In the genomic region with DNA sequence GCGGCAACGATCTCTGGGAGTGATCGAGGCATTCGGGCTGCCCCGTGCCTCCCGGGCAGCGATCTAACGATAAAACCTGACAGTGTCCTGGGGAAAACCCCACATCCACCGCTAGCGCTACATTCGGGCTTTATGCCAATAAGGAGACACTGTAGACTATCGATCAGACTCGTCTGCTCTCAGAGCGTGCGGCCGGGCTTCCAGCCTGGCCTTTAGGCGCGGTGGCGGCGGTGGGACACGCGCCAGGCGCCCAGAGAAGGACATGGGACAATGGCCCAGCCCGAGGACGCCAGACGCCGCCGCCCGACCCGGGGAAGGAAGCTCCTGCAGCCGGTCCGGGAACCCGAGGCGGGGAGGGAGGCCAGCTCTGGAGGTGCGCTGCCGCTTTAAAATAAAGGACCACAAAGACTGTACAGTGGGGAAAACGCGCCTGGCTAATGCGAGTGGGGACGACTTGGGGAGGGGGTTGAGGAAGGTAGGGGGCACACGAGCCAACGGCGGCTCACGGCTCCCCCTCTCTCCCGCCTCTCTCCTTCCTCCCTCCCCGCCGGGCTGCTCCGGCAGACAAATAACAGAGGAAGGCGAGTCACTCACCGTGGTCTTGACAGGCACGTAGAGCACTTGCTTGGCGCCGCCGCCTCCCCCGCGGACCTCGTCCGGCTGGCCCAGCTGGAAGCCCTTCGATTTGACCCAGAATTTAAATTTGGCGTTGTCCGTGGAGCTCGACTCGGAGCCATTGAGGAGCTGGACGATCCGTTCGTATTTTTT, we compare ENCODE assay signal across 8 cellular contexts. TPM values are rescaled to one million over a fixed set of nuclear protein-coding genes. Genes with fewer than 3 reads are reported as not detected.
A peak's percentile ranks its signal among the peaks of the same experiment; 100 is the strongest.
DNase-seq lines count a peak whose midpoint lies in the region; ATAC-seq and TF ChIP-seq lines count a peak whose summit lies in the region.

No MANE protein-coding gene starts in this region.

- H3K9ac ChIP-seq in endodermal cell (ENCODE audit: extremely low read depth, low read length, poor library complexity, severe bottlenecking) = peak overlapping the region; percentile 12

- H3K4me3 ChIP-seq in AG10803 (ENCODE audit: low read length) = peak overlapping the region; percentile 12
- H3K4me3 ChIP-seq in HEK293 (ENCODE audit: low read depth, low read length) = peak overlapping the region; percentile 70
- H3K4me3 ChIP-seq in endodermal cell (ENCODE audit: low read length) = peak overlapping the region; percentile 81
- no peak overlapping the region for H3K4me3 ChIP-seq in mucosa of descending colon

- H3K36me3 ChIP-seq in HEK293 (ENCODE audit: control insufficient read depth in 2 of 2, insufficient read depth in 1 of 2, low read length in 2 of 2) (no peaks in the 10 kb centered on the region), endodermal cell (ENCODE audit: control insufficient read depth, insufficient read depth, low read length) (no peaks in the 10 kb centered on the region), mucosa of descending colon (ENCODE audit: low read depth) (no peaks in the 10 kb centered on the region)

- H3K9me3 Mint-ChIP-seq in endodermal cell = no peaks in the 10 kb centered on the region

- H3K9me3 ChIP-seq in HEK293 (ENCODE audit: control insufficient read depth, insufficient read depth, low read depth, low read length) (no peaks in the 10 kb centered on the region), endodermal cell (ENCODE audit: control insufficient read depth, low read length) (no peaks in the 10 kb centered on the region), mucosa of descending colon (no peaks in the 10 kb centered on the region)

- TF ChIP-seq CTCF in AG10803 (conservative IDR thresholded peaks at IDR 0.05; ENCODE audit: low read length) = no peak
- peak; percentile 25; the same call in 1 of the 2 replicates for TF ChIP-seq CTCF in HEK293 (tag by site-specific recombination; IDR thresholded peaks at IDR 0.05)
- no peak for TF ChIP-seq CTCF in endodermal cell (conservative IDR thresholded peaks at IDR 0.05)
- TF ChIP-seq CTCF in mucosa of descending colon (IDR thresholded peaks at IDR 0.05) = no peak

- POLR2A ChIA-PET in HEK293 (lab: Yijun Ruan, JAX) = interaction anchor here (1.0 kb wide), 1 partner anchor 57 kb away, joined by 3 read pairs; no protein-coding TSS in a partner anchor

- no peaks in the 10 kb centered on the region for H3K36me3 Mint-ChIP-seq in endodermal cell (ENCODE audit: low read depth)

- CTCF ChIA-PET in HEK293 (lab: Yijun Ruan, JAX) = interaction anchor here (0.6 to 4.3 kb wide), 5 partner anchors 16 to 305 kb away, joined by 3 to 31 read pairs (median 4); no protein-coding TSS in a partner anchor

- intact Hi-C loops in mucosa of descending colon (cut with DNase I, micrococcal nuclease) = no loop called here

- H3K27me3 Mint-ChIP-seq in endodermal cell (ENCODE audit: insufficient read depth) = peaks cover 74% of the 10 kb centered on the region

- H3K4me1 ChIP-seq in HEK293 (ENCODE audit: control insufficient read depth, insufficient read depth, low read length) = no peaks in the 10 kb centered on the region
- H3K4me1 ChIP-seq in endodermal cell (ENCODE audit: control insufficient read depth, insufficient read depth, low read length) = peaks cover 2% of the 10 kb centered on the region
- H3K4me1 ChIP-seq in mucosa of descending colon (ENCODE audit: low read depth) = peaks cover 22% of the 10 kb centered on the region

- peak overlapping the region; percentile 74 for H3K27ac Mint-ChIP-seq in endodermal cell

- 0% methylated on average over 15 to 65 of the region's 66 CpGs for WGBS in endodermal cell (ENCODE audit: insufficient coverage in 1 of 2, insufficient read length in 1 of 2), 2 experiments

- peak overlapping the region; percentile 76; the same call in 1 of the 2 replicates for H3K27ac ChIP-seq in HEK293 (ENCODE audit: extremely low read depth, low read depth, low read length)
- no peak overlapping the region for H3K27ac ChIP-seq in endodermal cell (ENCODE audit: low read depth, low read length)

- H3K4me3 Mint-ChIP-seq in endodermal cell = peak overlapping the region; percentile 66

- ATAC-seq in mucosa of descending colon (peak; percentile 39), GM21737 (IDR thresholded peaks at IDR 0.05; ENCODE audit: unreplicated experiment) (no peak), GM21447 (IDR thresholded peaks at IDR 0.05; ENCODE audit: unreplicated experiment) (no peak)

- peaks cover 14% of the 10 kb centered on the region for H3K4me1 Mint-ChIP-seq in endodermal cell

- no peak for DNase-seq in AG10803 (ENCODE audit: low read depth)
- peak; percentile 91 for DNase-seq in NCI-H748 (lab: John Stamatoyannopoulos, UW; ENCODE audit: unreplicated experiment)
- DNase-seq in endodermal cell = peak; percentile 87
- DNase-seq in mucosa of descending colon = peak; percentile 10 to 56 (median 46)
- DNase-seq in foreskin melanocyte = no peak

- H3K27me3 ChIP-seq in endodermal cell (ENCODE audit: control insufficient read depth, insufficient read depth, low read length, poor library complexity, severe bottlenecking) = peaks cover 68% of the 10 kb centered on the region

TF ChIP-seq in HEK293, 187 proteins besides CTCF, POLR2A, EP300 and RAD21 (continues in another document):
- TF ChIP-seq FEZF1 (tag by site-specific recombination; IDR thresholded peaks at IDR 0.05) (no peak; the same call in 1 of the 2 replicates), ZNF501 (tag by site-specific recombination; IDR thresholded peaks at IDR 0.05) (0 out of 2 replicates have a peak, but pooled peaks have one; percentile 19), ZNF341 (tag by site-specific recombination; IDR thresholded peaks at IDR 0.05; ENCODE audit: low read depth) (peak; percentile 71), ZEB2 (tag by site-specific recombination; IDR thresholded peaks at IDR 0.05) (peak; percentile 6; the same call in 1 of the 2 replicates), ZNF600 (tag by site-specific recombination; IDR thresholded peaks at IDR 0.05) (peak; percentile 28; the same call in 1 of the 2 replicates), ZIC2 (tag by site-specific recombination; IDR thresholded peaks at IDR 0.05) (peak; percentile 35; the same call in 1 of the 2 replicates), ZNF335 (tag by site-specific recombination; conservative IDR thresholded peaks at IDR 0.05) (peak; percentile 82), ZBTB8A (tag by site-specific recombination; IDR thresholded peaks at IDR 0.05) (peak; percentile 53), ZNF610 (tag by site-specific recombination; IDR thresholded peaks at IDR 0.05; ENCODE audit: borderline replicate concordance) (no peak)
- TF ChIP-seq, protein P1, sequence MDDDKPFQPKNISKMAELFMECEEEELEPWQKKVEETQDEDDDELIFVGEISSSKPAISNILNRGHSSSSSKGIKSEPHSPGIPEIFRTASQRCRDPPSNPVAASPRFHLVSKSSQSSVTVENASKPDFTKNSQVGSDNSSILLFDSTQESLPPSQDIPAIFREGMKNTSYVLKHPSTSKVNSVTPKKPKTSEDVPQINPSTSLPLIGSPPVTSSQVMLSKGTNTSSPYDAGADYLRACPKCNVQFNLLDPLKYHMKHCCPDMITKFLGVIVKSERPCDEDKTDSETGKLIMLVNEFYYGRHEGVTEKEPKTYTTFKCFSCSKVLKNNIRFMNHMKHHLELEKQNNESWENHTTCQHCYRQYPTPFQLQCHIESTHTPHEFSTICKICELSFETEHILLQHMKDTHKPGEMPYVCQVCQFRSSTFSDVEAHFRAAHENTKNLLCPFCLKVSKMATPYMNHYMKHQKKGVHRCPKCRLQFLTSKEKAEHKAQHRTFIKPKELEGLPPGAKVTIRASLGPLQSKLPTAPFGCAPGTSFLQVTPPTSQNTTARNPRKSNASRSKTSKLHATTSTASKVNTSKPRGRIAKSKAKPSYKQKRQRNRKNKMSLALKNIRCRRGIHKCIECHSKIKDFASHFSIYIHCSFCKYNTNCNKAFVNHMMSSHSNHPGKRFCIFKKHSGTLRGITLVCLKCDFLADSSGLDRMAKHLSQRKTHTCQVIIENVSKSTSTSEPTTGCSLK (tag by site-specific recombination; IDR thresholded peaks at IDR 0.05) = no peak
- TF ChIP-seq, protein P2, sequence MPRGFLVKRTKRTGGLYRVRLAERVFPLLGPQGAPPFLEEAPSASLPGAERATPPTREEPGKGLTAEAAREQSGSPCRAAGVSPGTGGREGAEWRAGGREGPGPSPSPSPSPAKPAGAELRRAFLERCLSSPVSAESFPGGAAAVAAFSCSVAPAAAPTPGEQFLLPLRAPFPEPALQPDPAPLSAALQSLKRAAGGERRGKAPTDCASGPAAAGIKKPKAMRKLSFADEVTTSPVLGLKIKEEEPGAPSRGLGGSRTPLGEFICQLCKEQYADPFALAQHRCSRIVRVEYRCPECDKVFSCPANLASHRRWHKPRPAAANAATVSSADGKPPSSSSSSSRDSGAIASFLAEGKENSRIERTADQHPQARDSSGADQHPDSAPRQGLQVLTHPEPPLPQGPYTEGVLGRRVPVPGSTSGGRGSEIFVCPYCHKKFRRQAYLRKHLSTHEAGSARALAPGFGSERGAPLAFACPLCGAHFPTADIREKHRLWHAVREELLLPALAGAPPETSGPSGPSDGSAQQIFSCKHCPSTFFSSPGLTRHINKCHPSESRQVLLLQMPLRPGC (tag by site-specific recombination; IDR thresholded peaks at IDR 0.05) = no peak

RNA-seq across cellular contexts. Expression of a gene that starts 2.1 kb away (rescaled TPM):
- total RNA-seq in endodermal cell (1 to 10 TPM in 1 of 2 donors, under 1 TPM in 1; 0.93 to 1.1 TPM), mucosa of descending colon (1 to 10 TPM; 1.7 to 2.1 (median 2.0) TPM)
- polyA plus RNA-seq in endodermal cell (2013, experiment 1 of 2) = 3.1 TPM
- polyA plus RNA-seq in endodermal cell (2013, experiment 2 of 2) = 3.6 TPM

Comparison
In these comparisons a context has a peak if more than half of its experiments do, and no peak if none do; other contexts are left out.
1. DNase-seq: peak in NCI-H748 (single experiment), endodermal cell (single experiment) and mucosa of descending colon (3 of 3); none in AG10803 (single experiment) and foreskin melanocyte (single experiment).